17 cellular contexts compared by ENCODE assay signal in the genomic region with DNA sequence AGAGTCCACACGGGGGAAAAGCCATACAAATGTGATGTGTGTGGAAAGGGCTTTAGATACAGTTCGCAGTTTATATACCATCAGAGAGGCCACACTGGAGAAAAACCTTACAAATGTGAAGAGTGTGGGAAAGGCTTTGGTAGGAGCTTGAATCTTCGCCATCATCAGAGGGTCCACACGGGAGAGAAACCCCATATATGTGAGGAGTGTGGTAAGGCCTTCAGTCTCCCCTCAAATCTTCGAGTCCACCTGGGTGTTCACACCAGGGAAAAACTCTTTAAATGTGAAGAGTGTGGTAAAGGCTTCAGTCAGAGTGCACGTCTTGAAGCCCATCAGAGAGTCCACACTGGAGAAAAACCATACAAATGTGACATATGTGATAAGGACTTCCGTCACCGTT. TPM values are rescaled to one million over a fixed set of nuclear protein-coding genes. Genes with fewer than 3 reads are reported as not detected.
"Had no signal": no experiment of that assay in that cellular context is flagged by ENCODE, and none has a peak within 500 bp of the region (broad histone marks: within the 10 kb centered on the region; RNA-seq: fewer than 3 reads in every experiment).

No MANE protein-coding gene starts in this region.

- H3K4me1 ChIP-seq: colonic mucosa, heart right ventricle, left lung, lower lobe of right lung, right atrium auricular region, suprapubic skin, thyroid gland had no signal

- ATAC-seq: esophagus mucosa, heart right ventricle, left lung, lower lobe of right lung, natural killer cell had no signal

- DNase-seq: colonic mucosa; effector CD8-positive, alpha-beta T cell; heart right ventricle; hypothalamus; islet precursor cell; left lung; lower lobe of right lung; midbrain; natural killer cell; posterior cingulate gyrus; small intestine; stimulated activated CD4-positive, alpha-beta T cell treated with anti-CD3 and anti-CD28 coated beads, Interleukin-12 subunit alpha, Interleukin-12 subunit beta, amount 100 ng/mL, for 4 hours; stimulated activated naive CD4-positive, alpha-beta T cell treated with Interleukin-2 at 50 U/mL for 16 hours; thyroid gland had no signal

- H3K27ac ChIP-seq: colonic mucosa, heart right ventricle, left lung, lower lobe of right lung, right atrium auricular region, suprapubic skin, thyroid gland had no signal

- H3K4me3 ChIP-seq: colonic mucosa, heart right ventricle, left lung, lower lobe of right lung, right atrium auricular region, suprapubic skin, thyroid gland had no signal

- H3K9me3 ChIP-seq: colonic mucosa, thyroid gland had no signal

- H3K27me3 ChIP-seq: colonic mucosa, heart right ventricle, left lung, right atrium auricular region, suprapubic skin, thyroid gland had no signal

RNA-seq across cellular contexts. Expression of a gene that starts 23.3 kb away (rescaled TPM):
- total RNA-seq: esophagus mucosa had no signal
